Comparison of ENCODE assay signal across 11 cellular contexts in the genomic region with DNA sequence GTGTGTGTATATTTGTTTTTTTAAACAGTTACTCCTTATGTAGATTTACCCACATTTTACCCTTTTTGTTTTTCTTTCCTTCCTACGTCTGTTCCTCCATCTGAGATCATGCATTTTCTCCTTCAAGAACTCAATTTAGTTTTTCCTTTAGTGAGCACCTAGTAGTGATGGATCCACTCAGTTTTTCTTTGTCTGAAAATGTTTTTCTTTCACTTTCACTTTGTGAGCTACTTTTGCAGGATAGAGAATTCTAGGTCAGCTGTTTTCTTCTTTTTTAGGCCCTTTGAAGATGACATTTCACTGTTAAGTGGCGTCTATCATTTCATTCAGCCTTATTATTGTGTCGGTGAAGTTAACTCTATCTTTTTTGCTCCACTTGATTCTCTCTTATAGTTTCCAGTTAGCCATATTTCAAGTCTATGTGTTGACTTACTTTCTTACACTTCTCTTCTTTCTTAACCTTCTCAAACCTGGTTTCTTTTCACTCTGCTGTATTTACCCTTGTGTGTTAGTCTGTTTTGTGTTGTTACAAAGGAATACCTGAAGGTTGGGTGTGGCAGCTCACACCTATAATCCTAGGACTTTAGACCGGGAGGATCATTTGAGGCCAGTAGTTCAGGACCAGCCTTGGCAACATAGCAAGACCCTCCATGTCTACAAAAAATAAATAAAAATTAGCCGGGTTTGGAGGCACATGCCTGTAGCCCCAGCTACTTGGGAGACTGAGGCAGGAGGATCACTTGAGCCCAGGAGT. TPM values are rescaled to one million over a fixed set of nuclear protein-coding genes. Genes with fewer than 3 reads are reported as not detected.
DNase-seq lines count a peak whose midpoint lies in the region; ATAC-seq, FAIRE-seq and TF ChIP-seq lines count a peak whose summit lies in the region.
"Had no signal": no experiment of that assay in that cellular context is flagged by ENCODE, and none has a peak within 500 bp of the region (broad histone marks: within the 10 kb centered on the region; RNA-seq: fewer than 3 reads in every experiment).

No MANE protein-coding gene starts in this region.

- no peaks in the 10 kb centered on the region for H3K79me2 ChIP-seq in trophoblast cell (ENCODE audit: control insufficient read depth, insufficient read depth, low read length, poor library complexity)

- H4K12ac ChIP-seq in trophoblast cell (ENCODE audit: low read depth, low read length) = no peak overlapping the region

- no peak overlapping the region for H3K4ac ChIP-seq in trophoblast cell (ENCODE audit: low read depth, low read length)

- no peak overlapping the region for H2BK120ac ChIP-seq in trophoblast cell (ENCODE audit: insufficient read depth, low read length, poor library complexity)

- H3K9me3 ChIP-seq in body of pancreas = no peaks in the 10 kb centered on the region
- no peaks in the 10 kb centered on the region for H3K9me3 ChIP-seq in trophoblast cell (ENCODE audit: insufficient read depth, low read depth, low read length)
- H3K9me3 ChIP-seq: adrenal gland had no signal

- peaks cover 21% of the 10 kb centered on the region for H3K4me1 Mint-ChIP-seq in central memory CD8-positive, alpha-beta T cell
- peaks cover 17 to 18% of the 10 kb centered on the region in 2 donors for H3K4me1 Mint-ChIP-seq in natural killer cell treated with Interleukin-12 subunit alpha and Interleukin-12 subunit beta and Interleukin-15 and Interleukin-18, amount 100 ng/mL, for 72 hours (ENCODE audit: low read depth in 2 of 2)

- no peaks in the 10 kb centered on the region for H3K79me1 ChIP-seq in trophoblast cell (ENCODE audit: low read length)

- no peak overlapping the region for H2BK5ac ChIP-seq in trophoblast cell (ENCODE audit: low read depth, low read length, poor library complexity)

- no peak overlapping the region for H2AFZ ChIP-seq in trophoblast cell (ENCODE audit: insufficient read depth, low read length, poor library complexity)

- no peaks in the 10 kb centered on the region for H3K27me3 ChIP-seq in body of pancreas
- H3K27me3 ChIP-seq in trophoblast cell (ENCODE audit: insufficient read depth, low read length) = no peaks in the 10 kb centered on the region
- H3K27me3 ChIP-seq: adrenal gland had no signal

- H3K27me3 Mint-ChIP-seq in central memory CD8-positive, alpha-beta T cell = no peaks in the 10 kb centered on the region
- no peaks in the 10 kb centered on the region for H3K27me3 Mint-ChIP-seq in natural killer cell treated with Interleukin-12 subunit alpha and Interleukin-12 subunit beta and Interleukin-15 and Interleukin-18, amount 100 ng/mL, for 72 hours

- no peak for TF ChIP-seq CTCF in body of pancreas (IDR thresholded peaks at IDR 0.05)

- H3K14ac ChIP-seq in trophoblast cell (ENCODE audit: low read length) = no peak overlapping the region

- DNase-seq in GM19239 (ENCODE audit: insufficient read length, low spot score) = no peak
- DNase-seq in NCI-H69 (lab: John Stamatoyannopoulos, UW) = peak; percentile 7
- no peak for DNase-seq in central memory CD8-positive, alpha-beta T cell (ENCODE audit: low spot score in 2 of 2)
- no peak for DNase-seq in natural killer cell treated with Interleukin-12 subunit alpha and Interleukin-12 subunit beta and Interleukin-15 and Interleukin-18, amount 100 ng/mL, for 72 hours (ENCODE audit: low spot score)
- DNase-seq in GF-D8 (lab: John Stamatoyannopoulos, UW) = no peak
- no peak for DNase-seq in body of pancreas
- no peak for DNase-seq in trophoblast cell
- DNase-seq in pons (ENCODE audit: low spot score) = no peak
- DNase-seq: adrenal gland, DMS79, kidney glomerular epithelial cell had no signal

- peak; percentile 69 for FAIRE-seq in GM19239 (lab: Jason Lieb, UNC)

- peak; percentile 38 for ATAC-seq in central memory CD8-positive, alpha-beta T cell (replicated peaks; ENCODE audit: extremely low read depth, poor library complexity, severe bottlenecking)
- peak in 1 of 2 donors; percentile 51 for ATAC-seq in natural killer cell treated with Interleukin-12 subunit alpha and Interleukin-12 subunit beta and Interleukin-15 and Interleukin-18, amount 100 ng/mL, for 72 hours
- ATAC-seq in body of pancreas = no peak

- H3K4me1 ChIP-seq in body of pancreas (no peaks in the 10 kb centered on the region), trophoblast cell (ENCODE audit: control insufficient read depth in 1 of 2, insufficient read depth in 2 of 2, low read length in 2 of 2) (no peaks in the 10 kb centered on the region)
- H3K4me1 ChIP-seq: adrenal gland had no signal

- TF ChIP-seq POLR2A in body of pancreas (IDR thresholded peaks at IDR 0.05) = no peak

- peaks cover 29% of the 10 kb centered on the region for H3K36me3 Mint-ChIP-seq in central memory CD8-positive, alpha-beta T cell (ENCODE audit: insufficient read depth)
- no peaks in the 10 kb centered on the region for H3K36me3 Mint-ChIP-seq in natural killer cell treated with Interleukin-12 subunit alpha and Interleukin-12 subunit beta and Interleukin-15 and Interleukin-18, amount 100 ng/mL, for 72 hours

- H3K36me3 ChIP-seq in body of pancreas (replicated peaks in 1 of 2; ENCODE audit: insufficient read depth in 1 of 2, low read depth in 2 of 2) = peaks cover 0 to under 1% of the 10 kb centered on the region in 2 donors
- peaks cover 6 to 8% of the 10 kb centered on the region in 2 experiments for H3K36me3 ChIP-seq in trophoblast cell (ENCODE audit: control insufficient read depth in 1 of 2, insufficient read depth in 2 of 2, low read length in 2 of 2)
- H3K36me3 ChIP-seq: adrenal gland had no signal

- no peak overlapping the region for H2BK12ac ChIP-seq in trophoblast cell (ENCODE audit: low read length)

- H4K91ac ChIP-seq in trophoblast cell (ENCODE audit: low read depth, low read length) = no peak overlapping the region

- no peak overlapping the region for H2AK5ac ChIP-seq in trophoblast cell (ENCODE audit: low read length)

- peak overlapping the region; percentile 92 for H3K4me3 Mint-ChIP-seq in central memory CD8-positive, alpha-beta T cell
- peak overlapping the region; percentile 78 for H3K4me3 Mint-ChIP-seq in natural killer cell treated with Interleukin-12 subunit alpha and Interleukin-12 subunit beta and Interleukin-15 and Interleukin-18, amount 100 ng/mL, for 72 hours

- peak overlapping the region; percentile 95 for H3K27ac Mint-ChIP-seq in central memory CD8-positive, alpha-beta T cell (ENCODE audit: low read depth)
- H3K27ac Mint-ChIP-seq in natural killer cell treated with Interleukin-12 subunit alpha and Interleukin-12 subunit beta and Interleukin-15 and Interleukin-18, amount 100 ng/mL, for 72 hours = peak overlapping the region; percentile 27 to 79

- H3K27ac ChIP-seq in body of pancreas = no peak overlapping the region
- H3K27ac ChIP-seq in trophoblast cell (ENCODE audit: low read depth, low read length) = no peak overlapping the region
- H3K27ac ChIP-seq: adrenal gland had no signal

- intact Hi-C loops in body of pancreas (cut with DNase I) = no loop called here

- no peaks in the 10 kb centered on the region for H3K9me3 Mint-ChIP-seq in central memory CD8-positive, alpha-beta T cell
- H3K9me3 Mint-ChIP-seq in natural killer cell treated with Interleukin-12 subunit alpha and Interleukin-12 subunit beta and Interleukin-15 and Interleukin-18, amount 100 ng/mL, for 72 hours = no peaks in the 10 kb centered on the region

- no peak overlapping the region for H3K18ac ChIP-seq in trophoblast cell (ENCODE audit: low read length)

- H3K4me2 ChIP-seq in trophoblast cell (ENCODE audit: low read length) = no peak overlapping the region

- H3K9ac ChIP-seq in trophoblast cell (ENCODE audit: low read length) = no peak overlapping the region

- no peak overlapping the region for H4K8ac ChIP-seq in trophoblast cell (ENCODE audit: low read depth, low read length)

- 89 to 93% methylated on average over 5 of the region's 5 CpGs for WGBS in body of pancreas, 2 donors
- whole genome bisulfite sequencing in trophoblast cell (ENCODE audit: extremely low coverage, insufficient coverage, insufficient read length) = no CpG with 5 or more reads among the region's 5 CpGs

- H3K4me3 ChIP-seq in body of pancreas = no peak overlapping the region
- no peak overlapping the region for H3K4me3 ChIP-seq in trophoblast cell (ENCODE audit: low read depth, low read length)

- no peak overlapping the region for H3K23ac ChIP-seq in trophoblast cell (ENCODE audit: low read length)

RNA-seq across cellular contexts. Expression of a gene that starts 55.8 kb away (rescaled TPM):
- total RNA-seq in natural killer cell treated with Interleukin-12 subunit alpha and Interleukin-12 subunit beta and Interleukin-15 and Interleukin-18, amount 100 ng/mL, for 72 hours = 10 to 100 TPM; 12.4 to 26.3 TPM
- 10 to 100 TPM; 13.5 to 17.6 TPM for total RNA-seq in body of pancreas
- polyA plus RNA-seq in trophoblast cell (2013) = 23.7 and 24.6 TPM in 2 replicates
